ENCODE assay signal across 26 cellular contexts in the genomic region with DNA sequence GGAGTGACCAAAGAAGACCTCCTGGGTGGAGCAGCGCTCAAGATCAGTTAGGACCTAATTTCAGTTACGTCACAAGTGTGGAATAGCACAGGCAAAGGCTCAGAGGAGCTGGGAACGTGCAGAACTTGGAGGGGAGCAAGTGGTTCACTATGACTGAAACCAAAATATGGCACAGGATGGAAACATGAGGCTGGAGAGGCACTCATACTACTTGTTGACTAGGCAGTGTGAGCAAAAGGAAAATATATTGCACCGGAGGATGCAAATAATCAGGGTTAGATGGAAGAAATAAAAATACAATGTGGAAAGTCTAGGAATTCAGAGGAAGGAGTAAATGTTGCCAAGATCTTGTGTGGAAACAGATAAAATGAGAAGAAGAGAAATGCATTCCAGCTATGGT.
"Had no signal": no experiment of that assay in that cellular context is flagged by ENCODE, and none has a peak within 500 bp of the region (broad histone marks: within the 10 kb centered on the region; RNA-seq: fewer than 3 reads in every experiment).

No MANE protein-coding gene starts in this region.

- H3K27ac ChIP-seq: lower lobe of right lung, pancreas, psoas muscle, right lobe of liver, tibial nerve had no signal

- H3K27ac Mint-ChIP-seq: naive B cell; natural killer cell; stimulated activated memory B cell treated with anti-CD40 and anti-IgM and Interleukin-4, amounts not matched to agents 10 μg/mL and 1 μg/mL and 100 μg/mL, for 72 hours; stimulated activated naive CD8-positive, alpha-beta T cell treated with anti-CD3 and anti-CD28 coated beads, Interleukin-15, amount 100 ng/mL, for 72 hours; type B pancreatic cell had no signal

- H3K4me1 Mint-ChIP-seq: naive B cell; natural killer cell; neural crest cell; stimulated activated memory B cell treated with anti-CD40 and anti-IgM and Interleukin-4, amounts not matched to agents 10 μg/mL and 1 μg/mL and 100 μg/mL, for 72 hours; stimulated activated naive CD8-positive, alpha-beta T cell treated with anti-CD3 and anti-CD28 coated beads, Interleukin-15, amount 100 ng/mL, for 72 hours had no signal

- H3K36me3 ChIP-seq: lower lobe of right lung, pancreas, right lobe of liver, tibial nerve, uterus had no signal

- H3K4me2 ChIP-seq: smooth muscle cell had no signal

- H3K27me3 ChIP-seq: pancreas, right lobe of liver, tibial nerve, uterus had no signal

- H3K4me3 ChIP-seq: lower lobe of right lung, pancreas, psoas muscle, right lobe of liver, smooth muscle cell, tibial nerve, uterus had no signal

- H3K27me3 Mint-ChIP-seq: stimulated activated naive CD8-positive, alpha-beta T cell treated with anti-CD3 and anti-CD28 coated beads, Interleukin-15, amount 100 ng/mL, for 72 hours; type B pancreatic cell had no signal

- H3K4me1 ChIP-seq: psoas muscle, uterus had no signal

- H3K36me3 Mint-ChIP-seq: naive B cell; natural killer cell; stimulated activated memory B cell treated with anti-CD40 and anti-IgM and Interleukin-4, amounts not matched to agents 10 μg/mL and 1 μg/mL and 100 μg/mL, for 72 hours had no signal

- H3K9me3 ChIP-seq: lower lobe of right lung, pancreas, psoas muscle, right lobe of liver, tibial nerve, uterus had no signal

- DNase-seq: hippocampal formation; kidney glomerular epithelial cell; left cardiac atrium; lower lobe of right lung; mammary epithelial cell; mesendoderm; naive B cell; natural killer cell; nucleus accumbens; pancreas; psoas muscle; right lobe of liver; stimulated activated CD4-positive, alpha-beta T cell treated with anti-CD3 and anti-CD28 coated beads, Interleukin-1b, Interleukin-23, amount 100 ng/mL, for 48 hours; stimulated activated CD4-positive, alpha-beta T cell treated with anti-CD3 and anti-CD28 coated beads, Interleukin-2, amount 100 ng/mL, for 48 hours; stimulated activated CD4-positive, alpha-beta T cell treated with anti-CD3 and anti-CD28 coated beads, Interleukin-4, amount 100 ng/mL, for 4 hours; stimulated activated CD8-positive, alpha-beta memory T cell treated with anti-CD3 and anti-CD28 coated beads, Interleukin-4, amount 100 ng/mL, for 48 hours; stimulated activated naive CD4-positive, alpha-beta T cell treated with Interleukin-2 at 50 U/mL for 16 hours; stimulated activated naive CD8-positive, alpha-beta T cell treated with anti-CD3 and anti-CD28 coated beads, Interleukin-15, amount 100 ng/mL, for 72 hours; substantia nigra; uterus had no signal

- H3K4me3 Mint-ChIP-seq: mesothelial cell of epicardium; naive B cell; natural killer cell; neural crest cell; stimulated activated memory B cell treated with anti-CD40 and anti-IgM and Interleukin-4, amounts not matched to agents 10 μg/mL and 1 μg/mL and 100 μg/mL, for 72 hours; stimulated activated naive CD8-positive, alpha-beta T cell treated with anti-CD3 and anti-CD28 coated beads, Interleukin-15, amount 100 ng/mL, for 72 hours; type B pancreatic cell had no signal
